11 cellular contexts compared by ENCODE assay signal in genomic region chrX:15703809-15704208, GRCh38. TPM values are rescaled to one million over a fixed set of nuclear protein-coding genes. Genes with fewer than 3 reads are reported as not detected.
DNase-seq lines count a peak whose midpoint lies in the region; ATAC-seq, FAIRE-seq and TF ChIP-seq lines count a peak whose summit lies in the region.
"Not testable (repeated sequence)": the region's sequence is repeated elsewhere in the genome, so short reads cannot be mapped to it uniquely, and the experiment has no call there.
"Had no signal": no experiment of that assay in that cellular context is flagged by ENCODE, and none has a peak within 500 bp of the region (broad histone marks: within the 10 kb centered on the region; RNA-seq: fewer than 3 reads in every experiment).

No MANE protein-coding gene starts in this region.

- not testable (repeated sequence) for H3K9ac ChIP-seq in kidney (ENCODE audit: low read length in 2 of 2)

- FAIRE-seq in kidney (lab: Jason Lieb, UNC) = peak; percentile 62

- H3K36me3 Mint-ChIP-seq in GM23338 (ENCODE audit: low read depth) = peaks cover 13% of the 10 kb centered on the region; the same call in 2 of the 3 replicates
- not testable (repeated sequence) for H3K36me3 Mint-ChIP-seq in activated T-cell treated with anti-CD3 and anti-CD28 coated beads, Interleukin-2, amount 50 U/mL, for 72 hours (ENCODE audit: insufficient read depth in 2 of 2); natural killer cell treated with Interleukin-12 subunit alpha and Interleukin-12 subunit beta and Interleukin-15 and Interleukin-18, amount 100 ng/mL, for 72 hours

- H3K27ac Mint-ChIP-seq in GM23338; activated T-cell treated with anti-CD3 and anti-CD28 coated beads, Interleukin-2, amount 50 U/mL, for 72 hours; natural killer cell treated with Interleukin-12 subunit alpha and Interleukin-12 subunit beta and Interleukin-15 and Interleukin-18, amount 100 ng/mL, for 72 hours: not testable (repeated sequence)

- not testable (repeated sequence) for DNase-seq in GM23338 (ENCODE audit: low spot score); activated T-cell treated with anti-CD3 and anti-CD28 coated beads, Interleukin-2, amount 50 U/mL, for 72 hours; foreskin keratinocyte; kidney; natural killer cell treated with Interleukin-12 subunit alpha and Interleukin-12 subunit beta and Interleukin-15 and Interleukin-18, amount 100 ng/mL, for 72 hours (ENCODE audit: low spot score)

- H3K9me2 ChIP-seq in GM23338 (ENCODE audit: insufficient read depth) = not testable (repeated sequence)

- H3K27ac ChIP-seq in GM23338 (ENCODE audit: low read depth); foreskin keratinocyte; kidney (ENCODE audit: low read depth in 2 of 2, low read length in 2 of 2): not testable (repeated sequence)

- H3K27me3 ChIP-seq in GM23338 (ENCODE audit: insufficient read depth); foreskin keratinocyte: not testable (repeated sequence)

- not testable (repeated sequence) for H3K27me3 Mint-ChIP-seq in GM23338 (ENCODE audit: insufficient read depth, low read depth, poor library complexity); activated T-cell treated with anti-CD3 and anti-CD28 coated beads, Interleukin-2, amount 50 U/mL, for 72 hours (ENCODE audit: low read depth); natural killer cell treated with Interleukin-12 subunit alpha and Interleukin-12 subunit beta and Interleukin-15 and Interleukin-18, amount 100 ng/mL, for 72 hours

- not testable (repeated sequence) for H3K4me1 ChIP-seq in GM23338 (ENCODE audit: insufficient read depth); foreskin keratinocyte; kidney (ENCODE audit: control insufficient read depth in 1 of 2, insufficient read depth in 1 of 2, low read depth in 1 of 2, low read length in 2 of 2)

- intact Hi-C loops in kidney (cut with DNase I) = not testable (repeated sequence)

- not testable (repeated sequence) for H3K9me3 ChIP-seq in kidney (ENCODE audit: control insufficient read depth in 1 of 2, low read length in 2 of 2)

- H3K4me3 ChIP-seq in GM23338; kidney (ENCODE audit: low read length in 2 of 2): not testable (repeated sequence)

- ATAC-seq in GM18867 (IDR thresholded peaks at IDR 0.05; ENCODE audit: unreplicated experiment) (peak; percentile 76), GM23338 (peak; percentile 82), HG03520 (IDR thresholded peaks at IDR 0.05; ENCODE audit: unreplicated experiment) (peak; percentile 58), foreskin keratinocyte (peak; percentile 18)
- peak; percentile 25 to 49 for ATAC-seq in activated T-cell treated with anti-CD3 and anti-CD28 coated beads, Interleukin-2, amount 50 U/mL, for 72 hours (replicated peaks in 1 of 2)
- ATAC-seq in natural killer cell treated with Interleukin-12 subunit alpha and Interleukin-12 subunit beta and Interleukin-15 and Interleukin-18, amount 100 ng/mL, for 72 hours = peak; percentile 48 to 75

- H3K4me3 Mint-ChIP-seq in GM23338; activated T-cell treated with anti-CD3 and anti-CD28 coated beads, Interleukin-2, amount 50 U/mL, for 72 hours; natural killer cell treated with Interleukin-12 subunit alpha and Interleukin-12 subunit beta and Interleukin-15 and Interleukin-18, amount 100 ng/mL, for 72 hours: not testable (repeated sequence)

- H3K9me3 Mint-ChIP-seq in GM23338; activated T-cell treated with anti-CD3 and anti-CD28 coated beads, Interleukin-2, amount 50 U/mL, for 72 hours; natural killer cell treated with Interleukin-12 subunit alpha and Interleukin-12 subunit beta and Interleukin-15 and Interleukin-18, amount 100 ng/mL, for 72 hours: not testable (repeated sequence)

- not testable (repeated sequence) for H4K20me1 ChIP-seq in GM23338 (replicated peaks; ENCODE audit: insufficient read depth)

- not testable (repeated sequence) for H3K4me2 ChIP-seq in GM23338

- not testable (repeated sequence) for H2AFZ ChIP-seq in GM23338

- not testable (repeated sequence) for H3K79me2 ChIP-seq in GM23338 (replicated peaks; ENCODE audit: insufficient read depth)

- not testable (repeated sequence) for TF ChIP-seq CTCF in GM23338 (conservative IDR thresholded peaks at IDR 0.05; ENCODE audit: low read depth in 2 of 2); foreskin keratinocyte (conservative IDR thresholded peaks at IDR 0.05); kidney (IDR thresholded peaks at IDR 0.05; ENCODE audit: borderline replicate concordance, extremely low read depth, insufficient read depth)

- not testable (repeated sequence) for H3K36me3 ChIP-seq in GM23338 (ENCODE audit: insufficient read depth); kidney (ENCODE audit: control insufficient read depth in 1 of 2, insufficient read depth in 2 of 2, low read length in 2 of 2)

- H3K4me1 Mint-ChIP-seq in GM23338; activated T-cell treated with anti-CD3 and anti-CD28 coated beads, Interleukin-2, amount 50 U/mL, for 72 hours (ENCODE audit: low read depth); natural killer cell treated with Interleukin-12 subunit alpha and Interleukin-12 subunit beta and Interleukin-15 and Interleukin-18, amount 100 ng/mL, for 72 hours (ENCODE audit: low read depth in 2 of 2): not testable (repeated sequence)

- not testable (repeated sequence) for H3F3A ChIP-seq in GM23338 (replicated peaks; ENCODE audit: low read depth)

RNA-seq across cellular contexts. Expression of gene CA5B, which starts 34.3 kb away (rescaled TPM):
- 4.8 and 8.0 TPM in 2 replicates for total RNA-seq in GM23338 (2014; rRNA removed; shearing (Covaris generic))
- polyA plus RNA-seq in GM23338 (2016; fragmentation: Nextera tagmentation; extraction: Ambion mirVana) = 6.1 and 7.3 TPM in 2 replicates
- 10 to 100 TPM; 10.5 to 11.7 TPM for total RNA-seq in activated T-cell treated with anti-CD3 and anti-CD28 coated beads, Interleukin-2, amount 50 U/mL, for 72 hours
- total RNA-seq in foreskin keratinocyte = 2.9 TPM in 2 replicates
- 0.64 and 0.86 TPM in 2 replicates for polyA plus RNA-seq in foreskin keratinocyte
- 18.2 TPM for total RNA-seq in kidney
- 1.9 TPM for polyA plus RNA-seq in kidney (ENCODE audit: insufficient read depth, low read depth, low replicate concordance)
- total RNA-seq in natural killer cell treated with Interleukin-12 subunit alpha and Interleukin-12 subunit beta and Interleukin-15 and Interleukin-18, amount 100 ng/mL, for 72 hours = 10 to 100 TPM; 21.1 to 52.1 TPM

RNA-seq across cellular contexts. Expression of gene CLTRN, which starts 39.2 kb away (rescaled TPM):
- total RNA-seq in GM23338 (2014; rRNA removed; shearing (Covaris generic)) = 1.7 TPM in 2 replicates
- polyA plus RNA-seq in GM23338 (2016; fragmentation: Nextera tagmentation; extraction: Ambion mirVana) = 2.5 and 2.7 TPM in 2 replicates
- total RNA-seq in activated T-cell treated with anti-CD3 and anti-CD28 coated beads, Interleukin-2, amount 50 U/mL, for 72 hours = 1 to 10 TPM; 1.6 to 2.3 TPM
- 0.32 and 0.37 TPM in 2 replicates for total RNA-seq in foreskin keratinocyte
- polyA plus RNA-seq in foreskin keratinocyte = 0.32 and 0.50 TPM in 2 replicates
- 30.7 TPM for total RNA-seq in kidney
- polyA plus RNA-seq in kidney (ENCODE audit: insufficient read depth, low read depth, low replicate concordance) = 129 TPM
- not detected for total RNA-seq in natural killer cell treated with Interleukin-12 subunit alpha and Interleukin-12 subunit beta and Interleukin-15 and Interleukin-18, amount 100 ng/mL, for 72 hours
- total RNA-seq: HT1080, mesenteric fat pad, myocyte, vagina had no signal

Comparison
In these comparisons a context has a peak if more than half of its experiments do, and no peak if none do; other contexts are left out.
1. ATAC-seq: peak in every context shown above with its lines; median percentile 82 in GM23338; 76 in GM18867; 62 in natural killer cell treated with Interleukin-12 subunit alpha and Interleukin-12 subunit beta and Interleukin-15 and Interleukin-18, amount 100 ng/mL, for 72 hours; 58 in HG03520; 37 in activated T-cell treated with anti-CD3 and anti-CD28 coated beads, Interleukin-2, amount 50 U/mL, for 72 hours; 18 in foreskin keratinocyte.